In the genomic region with DNA sequence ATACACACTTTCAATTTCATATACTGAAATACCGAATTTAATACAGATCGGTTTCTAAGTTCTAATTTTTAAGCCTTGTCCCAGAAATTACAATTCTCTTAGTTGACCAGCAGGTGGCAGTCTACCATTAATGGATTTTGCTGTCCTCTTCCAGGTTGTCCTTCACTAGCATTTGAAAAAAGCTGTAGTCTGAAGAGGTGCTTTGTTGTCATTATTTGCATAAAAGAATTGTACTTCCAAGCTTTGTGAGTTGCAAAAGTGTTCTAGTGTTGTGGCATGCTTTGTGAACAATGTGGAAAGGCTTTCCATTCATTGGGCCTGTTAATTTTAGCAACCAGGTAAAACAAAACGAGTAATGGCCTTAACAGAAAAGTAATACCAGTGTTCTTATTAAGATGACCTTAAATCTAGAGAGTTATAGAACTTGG, we compare ENCODE assay signal across 8 cellular contexts.
DNase-seq lines count a peak whose midpoint lies in the region; ATAC-seq, FAIRE-seq and TF ChIP-seq lines count a peak whose summit lies in the region.

No MANE protein-coding gene starts in this region.

- 35% methylated on average over 3 of the region's 3 CpGs for WGBS in K562 (ENCODE audit: insufficient coverage, low coverage, missing lambda C conversion rate)
- 45 to 50% methylated on average over 3 of the region's 3 CpGs for WGBS in transverse colon (ENCODE audit: low coverage in 1 of 2), 2 donors

- no peak for TF ChIP-seq EP300 in K562 (IDR thresholded peaks at IDR 0.05; ENCODE audit: low read length)
- no peak for TF ChIP-seq EP300 in transverse colon (IDR thresholded peaks at IDR 0.05; ENCODE audit: low read depth)

- H3K4me2 ChIP-seq in K562 (ENCODE audit: insufficient read depth, low read length) = no peak overlapping the region

- peak; percentile 93 for FAIRE-seq in K562 (lab: Jason Lieb, UNC)

- peak; percentile 72 for ATAC-seq in HG03342 (IDR thresholded peaks at IDR 0.05; ENCODE audit: unreplicated experiment)
- ATAC-seq in K562 = peak; percentile 77
- no peak for ATAC-seq in GM18870 (IDR thresholded peaks at IDR 0.05; ENCODE audit: unreplicated experiment)

- no peak overlapping the region for H3K4me3 ChIP-seq in K562
- no peak overlapping the region for H3K4me3 ChIP-seq in transverse colon

- BruUV-seq in K562 (replicated peaks; lab: Mats Ljungman, UMichigan) = no TSS peak

- H3K27ac ChIP-seq in K562 (ENCODE audit: extremely low read depth, low read depth, low read length) (no peak overlapping the region), transverse colon (no peak overlapping the region)

- H3K9me3 ChIP-seq in K562 (replicated peaks; ENCODE audit: control insufficient read depth, insufficient read depth, low read depth, low read length) (no peaks in the 10 kb centered on the region), transverse colon (no peaks in the 10 kb centered on the region)

- in situ Hi-C loops in K562 (cut with MboI) = no loop called here
- in situ Hi-C loops in transverse colon (cut with MboI; ENCODE audit: low pct_ligation_motif_present in 1 of 4, low pct_unique_long_range_greater_than_20kb in 1 of 4, low sequenced_read_pairs in 3 of 4) = loop anchor here in 1 of 4 donors (25.0 kb wide), 1 partner anchor 868 kb away; no protein-coding TSS in a partner anchor

- H3K27me3 ChIP-seq in K562 (ENCODE audit: control insufficient read depth in 2 of 2, insufficient read depth in 2 of 2, low read length in 2 of 2) (no peaks in the 10 kb centered on the region), transverse colon (no peaks in the 10 kb centered on the region)

- H3K79me2 ChIP-seq in K562 (ENCODE audit: control insufficient read depth, insufficient read depth, low read length) = no peaks in the 10 kb centered on the region

- TF ChIP-seq POLR2A in K562 (conservative IDR thresholded peaks at IDR 0.05) (no peak), transverse colon (IDR thresholded peaks at IDR 0.05) (no peak)

- TF ChIP-seq CTCF in GM12874 (IDR thresholded peaks at IDR 0.05; ENCODE audit: insufficient read depth, low read depth, low read length) (peak; percentile 61), K562 (IDR thresholded peaks at IDR 0.05 in 2 of 3, conservative IDR thresholded peaks at IDR 0.05 in 1 of 3; ENCODE audit: insufficient read depth in 2 of 3, low read depth in 1 of 3, low read length in 3 of 3) (peak; percentile 59 to 87 (median 77)), transverse colon (IDR thresholded peaks at IDR 0.05) (peak; percentile 61 to 84 (median 73))

- no peaks in the 10 kb centered on the region for H4K20me1 ChIP-seq in K562 (replicated peaks; ENCODE audit: control insufficient read depth, insufficient read depth, low read length)

- no peak overlapping the region for H3K9ac ChIP-seq in K562 (ENCODE audit: insufficient read depth in 1 of 2, low read depth in 2 of 2, low read length in 2 of 2)

- H3K36me3 ChIP-seq in K562 (ENCODE audit: control insufficient read depth, insufficient read depth, low read length) = peaks cover 39% of the 10 kb centered on the region
- H3K36me3 ChIP-seq in transverse colon = no peaks in the 10 kb centered on the region

- peak; percentile 73 to 82 for TF ChIP-seq RAD21 in K562 (CRISPR knock-in tag; conservative IDR thresholded peaks at IDR 0.05 in 1 of 2, IDR thresholded peaks at IDR 0.05 in 1 of 2)

- intact Hi-C loops in K562 (cut with micrococcal nuclease) (loop anchor here (1.0 to 5.0 kb wide), 4 partner anchors 122 to 879 kb away; no protein-coding TSS in a partner anchor), transverse colon (cut with DNase I; ENCODE audit: low total_unique reads) (no loop called here)

- H3K4me1 ChIP-seq in K562 (replicated peaks in 1 of 2; ENCODE audit: control insufficient read depth in 2 of 2, insufficient read depth in 2 of 2, low read length in 2 of 2) (no peaks in the 10 kb centered on the region), transverse colon (no peaks in the 10 kb centered on the region)

- H2AFZ ChIP-seq in K562 (ENCODE audit: low read depth, low read length) = no peak overlapping the region

- no peaks in the 10 kb centered on the region for H3K9me1 ChIP-seq in K562 (ENCODE audit: control insufficient read depth, insufficient read depth, low read length)

- DNase-seq in Ammon's horn (ENCODE audit: low spot score) (peak; percentile 78), NCI-H510A (lab: John Stamatoyannopoulos, UW) (peak; percentile 25), K562 (ENCODE audit: extremely low read depth in 1 of 4, low spot score in 3 of 4) (peak; percentile 58 to 74 (median 64)), left kidney (ENCODE audit: low read depth, low spot score) (peak; percentile 68), transverse colon (peak; percentile 9)

- POLR2A ChIA-PET in K562 (lab: Yijun Ruan, JAX) = no interaction called here

- CTCF ChIA-PET in K562 (lab: Yijun Ruan, JAX; ENCODE audit: low intra/inter-chr PET ratio) = interaction anchor here (0.6 to 2.6 kb wide), 6 partner anchors 8 to 1084 kb away, joined by 3 to 9 read pairs (median 6); no protein-coding TSS in a partner anchor

TF ChIP-seq in K562, 482 proteins besides CTCF, POLR2A, EP300 and RAD21 (continues in another document):
- peak; percentile 45; the same call in 1 of the 2 replicates for TF ChIP-seq SMC3 (conservative IDR thresholded peaks at IDR 0.05; ENCODE audit: insufficient read depth, low read depth, low read length)
- TF ChIP-seq, protein P1, sequence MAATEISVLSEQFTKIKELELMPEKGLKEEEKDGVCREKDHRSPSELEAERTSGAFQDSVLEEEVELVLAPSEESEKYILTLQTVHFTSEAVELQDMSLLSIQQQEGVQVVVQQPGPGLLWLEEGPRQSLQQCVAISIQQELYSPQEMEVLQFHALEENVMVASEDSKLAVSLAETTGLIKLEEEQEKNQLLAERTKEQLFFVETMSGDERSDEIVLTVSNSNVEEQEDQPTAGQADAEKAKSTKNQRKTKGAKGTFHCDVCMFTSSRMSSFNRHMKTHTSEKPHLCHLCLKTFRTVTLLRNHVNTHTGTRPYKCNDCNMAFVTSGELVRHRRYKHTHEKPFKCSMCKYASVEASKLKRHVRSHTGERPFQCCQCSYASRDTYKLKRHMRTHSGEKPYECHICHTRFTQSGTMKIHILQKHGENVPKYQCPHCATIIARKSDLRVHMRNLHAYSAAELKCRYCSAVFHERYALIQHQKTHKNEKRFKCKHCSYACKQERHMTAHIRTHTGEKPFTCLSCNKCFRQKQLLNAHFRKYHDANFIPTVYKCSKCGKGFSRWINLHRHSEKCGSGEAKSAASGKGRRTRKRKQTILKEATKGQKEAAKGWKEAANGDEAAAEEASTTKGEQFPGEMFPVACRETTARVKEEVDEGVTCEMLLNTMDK (IDR thresholded peaks at IDR 0.05; ENCODE audit: borderline replicate concordance, insufficient read depth, low read depth, low read length, poor library complexity, severe bottlenecking) = peak; percentile 15
- TF ChIP-seq, protein P2, sequence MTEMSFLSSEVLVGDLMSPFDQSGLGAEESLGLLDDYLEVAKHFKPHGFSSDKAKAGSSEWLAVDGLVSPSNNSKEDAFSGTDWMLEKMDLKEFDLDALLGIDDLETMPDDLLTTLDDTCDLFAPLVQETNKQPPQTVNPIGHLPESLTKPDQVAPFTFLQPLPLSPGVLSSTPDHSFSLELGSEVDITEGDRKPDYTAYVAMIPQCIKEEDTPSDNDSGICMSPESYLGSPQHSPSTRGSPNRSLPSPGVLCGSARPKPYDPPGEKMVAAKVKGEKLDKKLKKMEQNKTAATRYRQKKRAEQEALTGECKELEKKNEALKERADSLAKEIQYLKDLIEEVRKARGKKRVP (CRISPR knock-in tag; IDR thresholded peaks at IDR 0.05) = no peak
- TF ChIP-seq CBX5 (IDR thresholded peaks at IDR 0.05; ENCODE audit: borderline replicate concordance, low read depth) = no peak
- no peak for TF ChIP-seq NELFE (IDR thresholded peaks at IDR 0.05; ENCODE audit: insufficient read depth, insufficient read length)
- TF ChIP-seq TAF15 (IDR thresholded peaks at IDR 0.05; ENCODE audit: low read depth, low read length) = no peak
- TF ChIP-seq ZNF551 (CRISPR knock-in tag; IDR thresholded peaks at IDR 0.05) = no peak
- no peak for TF ChIP-seq BRF1 (IDR thresholded peaks at IDR 0.05; ENCODE audit: borderline replicate concordance, extremely low read depth, insufficient read length)
- TF ChIP-seq FOS (IDR thresholded peaks at IDR 0.05; ENCODE audit: extremely low read depth, insufficient read length) = no peak
- no peak for TF ChIP-seq ZNF232 (CRISPR knock-in tag; IDR thresholded peaks at IDR 0.05)
- 0 out of 2 replicates have a peak, but pooled peaks have one; percentile 42 for TF ChIP-seq KLF16 (IDR thresholded peaks at IDR 0.05)
- no peak for TF ChIP-seq C11orf30 (IDR thresholded peaks at IDR 0.05; ENCODE audit: low read depth)
- TF ChIP-seq CBFB (CRISPR knock-in tag; IDR thresholded peaks at IDR 0.05) = no peak
- TF ChIP-seq, protein P3, sequence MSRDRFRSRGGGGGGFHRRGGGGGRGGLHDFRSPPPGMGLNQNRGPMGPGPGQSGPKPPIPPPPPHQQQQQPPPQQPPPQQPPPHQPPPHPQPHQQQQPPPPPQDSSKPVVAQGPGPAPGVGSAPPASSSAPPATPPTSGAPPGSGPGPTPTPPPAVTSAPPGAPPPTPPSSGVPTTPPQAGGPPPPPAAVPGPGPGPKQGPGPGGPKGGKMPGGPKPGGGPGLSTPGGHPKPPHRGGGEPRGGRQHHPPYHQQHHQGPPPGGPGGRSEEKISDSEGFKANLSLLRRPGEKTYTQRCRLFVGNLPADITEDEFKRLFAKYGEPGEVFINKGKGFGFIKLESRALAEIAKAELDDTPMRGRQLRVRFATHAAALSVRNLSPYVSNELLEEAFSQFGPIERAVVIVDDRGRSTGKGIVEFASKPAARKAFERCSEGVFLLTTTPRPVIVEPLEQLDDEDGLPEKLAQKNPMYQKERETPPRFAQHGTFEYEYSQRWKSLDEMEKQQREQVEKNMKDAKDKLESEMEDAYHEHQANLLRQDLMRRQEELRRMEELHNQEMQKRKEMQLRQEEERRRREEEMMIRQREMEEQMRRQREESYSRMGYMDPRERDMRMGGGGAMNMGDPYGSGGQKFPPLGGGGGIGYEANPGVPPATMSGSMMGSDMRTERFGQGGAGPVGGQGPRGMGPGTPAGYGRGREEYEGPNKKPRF (IDR thresholded peaks at IDR 0.05; ENCODE audit: low read depth, low read length) = no peak

Comparison
In these comparisons a context has a peak if more than half of its experiments do, and no peak if none do; other contexts are left out.
1. DNase-seq: peak in every context shown above with its lines; median percentile 78 in Ammon's horn; 68 in left kidney; 64 in K562; 25 in NCI-H510A; 9 in transverse colon.